Comparison of ENCODE assay signal across 2 cellular contexts in the genomic region with DNA sequence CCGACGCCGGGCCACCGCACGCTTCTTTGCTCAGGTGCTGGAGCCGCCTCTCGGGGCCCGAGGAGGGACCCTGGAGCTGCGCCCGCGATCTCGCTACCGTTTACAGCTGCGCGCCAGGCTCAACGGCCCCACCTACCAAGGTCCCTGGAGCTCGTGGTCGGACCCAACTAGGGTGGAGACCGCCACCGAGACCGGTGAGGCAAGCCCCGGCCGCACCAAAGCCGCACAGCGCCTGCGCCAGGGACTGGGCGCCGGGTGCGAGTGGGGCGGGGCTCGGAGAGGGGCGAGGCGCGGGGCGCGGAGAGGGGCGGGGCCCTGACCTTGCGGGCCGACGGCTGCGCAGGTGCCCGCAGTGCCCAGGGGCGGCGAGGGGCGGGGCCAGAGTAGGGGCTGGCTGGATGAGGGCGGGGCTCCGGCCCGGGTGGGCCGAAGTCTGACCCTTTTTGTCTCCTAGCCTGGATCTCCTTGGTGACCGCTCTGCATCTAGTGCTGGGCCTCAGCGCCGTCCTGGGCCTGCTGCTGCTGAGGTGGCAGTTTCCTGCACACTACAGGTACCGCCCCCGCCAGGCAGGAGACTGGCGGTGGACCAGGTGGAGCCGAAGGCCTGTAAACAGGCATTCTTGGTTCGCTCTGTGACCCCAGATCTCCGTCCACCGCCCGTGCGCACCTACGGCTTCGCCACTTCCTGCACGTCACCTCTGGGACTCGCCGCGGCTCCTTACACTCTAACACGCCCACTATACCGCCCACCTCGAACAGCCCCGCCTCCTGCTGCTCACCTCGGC.
TF ChIP-seq lines count a peak whose summit lies in the region.

No MANE protein-coding gene starts in this region.

TF ChIP-seq in A549, 52 proteins besides CTCF, POLR2A, EP300 and RAD21 (continued from another document and continues in another):
- no peak for TF ChIP-seq ESRRA (IDR thresholded peaks at IDR 0.05; ENCODE audit: borderline replicate concordance, low read length)
- no peak for TF ChIP-seq JUNB (IDR thresholded peaks at IDR 0.05)
- no peak for TF ChIP-seq FOSL2 (IDR thresholded peaks at IDR 0.05)
- no peak for TF ChIP-seq FOSL2 (CRISPR knock-in tag; IDR thresholded peaks at IDR 0.05)
- TF ChIP-seq ZSCAN20 (CRISPR knock-in tag; IDR thresholded peaks at IDR 0.05): no peak
- no peak for TF ChIP-seq RNF2 (IDR thresholded peaks at IDR 0.05; ENCODE audit: borderline replicate concordance, low read depth)
- no peak for TF ChIP-seq POLR2AphosphoS2 (conservative IDR thresholded peaks at IDR 0.05; ENCODE audit: low read length)
- no peak for TF ChIP-seq CHD2 (IDR thresholded peaks at IDR 0.05; ENCODE audit: low read length, partially characterized antibody)
- no peak for TF ChIP-seq CEBPB (IDR thresholded peaks at IDR 0.05)
- TF ChIP-seq, protein P1, sequence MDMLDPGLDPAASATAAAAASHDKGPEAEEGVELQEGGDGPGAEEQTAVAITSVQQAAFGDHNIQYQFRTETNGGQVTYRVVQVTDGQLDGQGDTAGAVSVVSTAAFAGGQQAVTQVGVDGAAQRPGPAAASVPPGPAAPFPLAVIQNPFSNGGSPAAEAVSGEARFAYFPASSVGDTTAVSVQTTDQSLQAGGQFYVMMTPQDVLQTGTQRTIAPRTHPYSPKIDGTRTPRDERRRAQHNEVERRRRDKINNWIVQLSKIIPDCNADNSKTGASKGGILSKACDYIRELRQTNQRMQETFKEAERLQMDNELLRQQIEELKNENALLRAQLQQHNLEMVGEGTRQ (IDR thresholded peaks at IDR 0.05): no peak
- no peak for TF ChIP-seq ZNF302 (CRISPR knock-in tag; IDR thresholded peaks at IDR 0.05)
- TF ChIP-seq HOXB13 (CRISPR knock-in tag; IDR thresholded peaks at IDR 0.05; ENCODE audit: low read depth): no peak
- 0 out of 2 replicates have a peak, but pooled peaks have one; percentile 27 for TF ChIP-seq RFX5 (IDR thresholded peaks at IDR 0.05)
- TF ChIP-seq, protein P2, sequence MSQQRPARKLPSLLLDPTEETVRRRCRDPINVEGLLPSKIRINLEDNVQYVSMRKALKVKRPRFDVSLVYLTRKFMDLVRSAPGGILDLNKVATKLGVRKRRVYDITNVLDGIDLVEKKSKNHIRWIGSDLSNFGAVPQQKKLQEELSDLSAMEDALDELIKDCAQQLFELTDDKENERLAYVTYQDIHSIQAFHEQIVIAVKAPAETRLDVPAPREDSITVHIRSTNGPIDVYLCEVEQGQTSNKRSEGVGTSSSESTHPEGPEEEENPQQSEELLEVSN (IDR thresholded peaks at IDR 0.05; ENCODE audit: borderline replicate concordance, low read depth): peak; percentile 82
- TF ChIP-seq CBX2 (IDR thresholded peaks at IDR 0.05; ENCODE audit: borderline replicate concordance, low read depth): no peak
- TF ChIP-seq TFCP2L1 (CRISPR knock-in tag; IDR thresholded peaks at IDR 0.05): no peak
- no peak for TF ChIP-seq CBX8 (IDR thresholded peaks at IDR 0.05)
- no peak for TF ChIP-seq RCOR1 (IDR thresholded peaks at IDR 0.05; ENCODE audit: low read depth, low read length)
- no peak for TF ChIP-seq KDM1A (IDR thresholded peaks at IDR 0.05; ENCODE audit: low read depth)
- TF ChIP-seq BHLHE40 (IDR thresholded peaks at IDR 0.05; ENCODE audit: low read depth, low read length): no peak
- TF ChIP-seq SMC3 (IDR thresholded peaks at IDR 0.05): no peak
- TF ChIP-seq MYC (IDR thresholded peaks at IDR 0.05; ENCODE audit: borderline replicate concordance, low read length): 0 out of 2 replicates have a peak, but pooled peaks have one; percentile 58
- no peak for TF ChIP-seq NR3C1 (IDR thresholded peaks at IDR 0.05)
- TF ChIP-seq, protein P3, sequence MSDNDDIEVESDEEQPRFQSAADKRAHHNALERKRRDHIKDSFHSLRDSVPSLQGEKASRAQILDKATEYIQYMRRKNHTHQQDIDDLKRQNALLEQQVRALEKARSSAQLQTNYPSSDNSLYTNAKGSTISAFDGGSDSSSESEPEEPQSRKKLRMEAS (IDR thresholded peaks at IDR 0.05): peak; percentile 79
- TF ChIP-seq, protein P4, sequence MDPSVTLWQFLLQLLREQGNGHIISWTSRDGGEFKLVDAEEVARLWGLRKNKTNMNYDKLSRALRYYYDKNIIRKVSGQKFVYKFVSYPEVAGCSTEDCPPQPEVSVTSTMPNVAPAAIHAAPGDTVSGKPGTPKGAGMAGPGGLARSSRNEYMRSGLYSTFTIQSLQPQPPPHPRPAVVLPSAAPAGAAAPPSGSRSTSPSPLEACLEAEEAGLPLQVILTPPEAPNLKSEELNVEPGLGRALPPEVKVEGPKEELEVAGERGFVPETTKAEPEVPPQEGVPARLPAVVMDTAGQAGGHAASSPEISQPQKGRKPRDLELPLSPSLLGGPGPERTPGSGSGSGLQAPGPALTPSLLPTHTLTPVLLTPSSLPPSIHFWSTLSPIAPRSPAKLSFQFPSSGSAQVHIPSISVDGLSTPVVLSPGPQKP (IDR thresholded peaks at IDR 0.05; ENCODE audit: low read depth, low read length): no peak
- TF ChIP-seq, protein P5, sequence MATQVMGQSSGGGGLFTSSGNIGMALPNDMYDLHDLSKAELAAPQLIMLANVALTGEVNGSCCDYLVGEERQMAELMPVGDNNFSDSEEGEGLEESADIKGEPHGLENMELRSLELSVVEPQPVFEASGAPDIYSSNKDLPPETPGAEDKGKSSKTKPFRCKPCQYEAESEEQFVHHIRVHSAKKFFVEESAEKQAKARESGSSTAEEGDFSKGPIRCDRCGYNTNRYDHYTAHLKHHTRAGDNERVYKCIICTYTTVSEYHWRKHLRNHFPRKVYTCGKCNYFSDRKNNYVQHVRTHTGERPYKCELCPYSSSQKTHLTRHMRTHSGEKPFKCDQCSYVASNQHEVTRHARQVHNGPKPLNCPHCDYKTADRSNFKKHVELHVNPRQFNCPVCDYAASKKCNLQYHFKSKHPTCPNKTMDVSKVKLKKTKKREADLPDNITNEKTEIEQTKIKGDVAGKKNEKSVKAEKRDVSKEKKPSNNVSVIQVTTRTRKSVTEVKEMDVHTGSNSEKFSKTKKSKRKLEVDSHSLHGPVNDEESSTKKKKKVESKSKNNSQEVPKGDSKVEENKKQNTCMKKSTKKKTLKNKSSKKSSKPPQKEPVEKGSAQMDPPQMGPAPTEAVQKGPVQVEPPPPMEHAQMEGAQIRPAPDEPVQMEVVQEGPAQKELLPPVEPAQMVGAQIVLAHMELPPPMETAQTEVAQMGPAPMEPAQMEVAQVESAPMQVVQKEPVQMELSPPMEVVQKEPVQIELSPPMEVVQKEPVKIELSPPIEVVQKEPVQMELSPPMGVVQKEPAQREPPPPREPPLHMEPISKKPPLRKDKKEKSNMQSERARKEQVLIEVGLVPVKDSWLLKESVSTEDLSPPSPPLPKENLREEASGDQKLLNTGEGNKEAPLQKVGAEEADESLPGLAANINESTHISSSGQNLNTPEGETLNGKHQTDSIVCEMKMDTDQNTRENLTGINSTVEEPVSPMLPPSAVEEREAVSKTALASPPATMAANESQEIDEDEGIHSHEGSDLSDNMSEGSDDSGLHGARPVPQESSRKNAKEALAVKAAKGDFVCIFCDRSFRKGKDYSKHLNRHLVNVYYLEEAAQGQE (IDR thresholded peaks at IDR 0.05): no peak
- TF ChIP-seq JUN (IDR thresholded peaks at IDR 0.05): peak in 1 of 2 experiments; percentile 75; a peak in 4 of 5 replicates
- TF ChIP-seq NPAS2 (CRISPR knock-in tag; IDR thresholded peaks at IDR 0.05; ENCODE audit: borderline replicate concordance): no peak
- no peak for TF ChIP-seq TP53 (CRISPR knock-in tag; IDR thresholded peaks at IDR 0.05)
- TF ChIP-seq MAFK (IDR thresholded peaks at IDR 0.05; ENCODE audit: partially characterized antibody): peak; percentile 74
- no peak for TF ChIP-seq KDM5A (IDR thresholded peaks at IDR 0.05)
- no peak for TF ChIP-seq FOXS1 (CRISPR knock-in tag; IDR thresholded peaks at IDR 0.05)

TF ChIP-seq in WTC11, 78 proteins besides CTCF, POLR2A, EP300 and RAD21 (continued from another document and continues in another):
- TF ChIP-seq, protein P6, sequence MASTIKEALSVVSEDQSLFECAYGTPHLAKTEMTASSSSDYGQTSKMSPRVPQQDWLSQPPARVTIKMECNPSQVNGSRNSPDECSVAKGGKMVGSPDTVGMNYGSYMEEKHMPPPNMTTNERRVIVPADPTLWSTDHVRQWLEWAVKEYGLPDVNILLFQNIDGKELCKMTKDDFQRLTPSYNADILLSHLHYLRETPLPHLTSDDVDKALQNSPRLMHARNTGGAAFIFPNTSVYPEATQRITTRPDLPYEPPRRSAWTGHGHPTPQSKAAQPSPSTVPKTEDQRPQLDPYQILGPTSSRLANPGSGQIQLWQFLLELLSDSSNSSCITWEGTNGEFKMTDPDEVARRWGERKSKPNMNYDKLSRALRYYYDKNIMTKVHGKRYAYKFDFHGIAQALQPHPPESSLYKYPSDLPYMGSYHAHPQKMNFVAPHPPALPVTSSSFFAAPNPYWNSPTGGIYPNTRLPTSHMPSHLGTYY (CRISPR knock-in tag; IDR thresholded peaks at IDR 0.05): 0 out of 2 replicates have a peak, but pooled peaks have one; percentile 53
- TF ChIP-seq, protein P7, sequence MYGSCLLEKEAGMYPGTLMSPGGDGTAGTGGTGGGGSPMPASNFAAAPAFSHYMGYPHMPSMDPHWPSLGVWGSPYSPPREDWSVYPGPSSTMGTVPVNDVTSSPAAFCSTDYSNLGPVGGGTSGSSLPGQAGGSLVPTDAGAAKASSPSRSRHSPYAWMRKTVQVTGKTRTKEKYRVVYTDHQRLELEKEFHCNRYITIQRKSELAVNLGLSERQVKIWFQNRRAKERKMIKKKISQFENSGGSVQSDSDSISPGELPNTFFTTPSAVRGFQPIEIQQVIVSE (CRISPR knock-in tag; IDR thresholded peaks at IDR 0.05; ENCODE audit: borderline replicate concordance): no peak
- TF ChIP-seq, protein P8, sequence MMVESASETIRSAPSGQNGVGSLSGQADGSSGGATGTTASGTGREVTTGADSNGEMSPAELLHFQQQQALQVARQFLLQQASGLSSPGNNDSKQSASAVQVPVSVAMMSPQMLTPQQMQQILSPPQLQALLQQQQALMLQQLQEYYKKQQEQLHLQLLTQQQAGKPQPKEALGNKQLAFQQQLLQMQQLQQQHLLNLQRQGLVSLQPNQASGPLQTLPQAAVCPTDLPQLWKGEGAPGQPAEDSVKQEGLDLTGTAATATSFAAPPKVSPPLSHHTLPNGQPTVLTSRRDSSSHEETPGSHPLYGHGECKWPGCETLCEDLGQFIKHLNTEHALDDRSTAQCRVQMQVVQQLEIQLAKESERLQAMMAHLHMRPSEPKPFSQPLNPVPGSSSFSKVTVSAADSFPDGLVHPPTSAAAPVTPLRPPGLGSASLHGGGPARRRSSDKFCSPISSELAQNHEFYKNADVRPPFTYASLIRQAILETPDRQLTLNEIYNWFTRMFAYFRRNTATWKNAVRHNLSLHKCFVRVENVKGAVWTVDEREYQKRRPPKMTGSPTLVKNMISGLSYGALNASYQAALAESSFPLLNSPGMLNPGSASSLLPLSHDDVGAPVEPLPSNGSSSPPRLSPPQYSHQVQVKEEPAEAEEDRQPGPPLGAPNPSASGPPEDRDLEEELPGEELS (CRISPR knock-in tag; IDR thresholded peaks at IDR 0.05): no peak; the same call in 1 of the 2 replicates
- TF ChIP-seq, protein P9, sequence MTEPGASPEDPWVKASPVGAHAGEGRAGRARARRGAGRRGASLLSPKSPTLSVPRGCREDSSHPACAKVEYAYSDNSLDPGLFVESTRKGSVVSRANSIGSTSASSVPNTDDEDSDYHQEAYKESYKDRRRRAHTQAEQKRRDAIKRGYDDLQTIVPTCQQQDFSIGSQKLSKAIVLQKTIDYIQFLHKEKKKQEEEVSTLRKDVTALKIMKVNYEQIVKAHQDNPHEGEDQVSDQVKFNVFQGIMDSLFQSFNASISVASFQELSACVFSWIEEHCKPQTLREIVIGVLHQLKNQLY (CRISPR knock-in tag; IDR thresholded peaks at IDR 0.05): no peak
- TF ChIP-seq FOXP1 (CRISPR knock-in tag; IDR thresholded peaks at IDR 0.05; ENCODE audit: borderline replicate concordance): peak; percentile 41; the same call in 1 of the 2 replicates
- TF ChIP-seq, protein P10, sequence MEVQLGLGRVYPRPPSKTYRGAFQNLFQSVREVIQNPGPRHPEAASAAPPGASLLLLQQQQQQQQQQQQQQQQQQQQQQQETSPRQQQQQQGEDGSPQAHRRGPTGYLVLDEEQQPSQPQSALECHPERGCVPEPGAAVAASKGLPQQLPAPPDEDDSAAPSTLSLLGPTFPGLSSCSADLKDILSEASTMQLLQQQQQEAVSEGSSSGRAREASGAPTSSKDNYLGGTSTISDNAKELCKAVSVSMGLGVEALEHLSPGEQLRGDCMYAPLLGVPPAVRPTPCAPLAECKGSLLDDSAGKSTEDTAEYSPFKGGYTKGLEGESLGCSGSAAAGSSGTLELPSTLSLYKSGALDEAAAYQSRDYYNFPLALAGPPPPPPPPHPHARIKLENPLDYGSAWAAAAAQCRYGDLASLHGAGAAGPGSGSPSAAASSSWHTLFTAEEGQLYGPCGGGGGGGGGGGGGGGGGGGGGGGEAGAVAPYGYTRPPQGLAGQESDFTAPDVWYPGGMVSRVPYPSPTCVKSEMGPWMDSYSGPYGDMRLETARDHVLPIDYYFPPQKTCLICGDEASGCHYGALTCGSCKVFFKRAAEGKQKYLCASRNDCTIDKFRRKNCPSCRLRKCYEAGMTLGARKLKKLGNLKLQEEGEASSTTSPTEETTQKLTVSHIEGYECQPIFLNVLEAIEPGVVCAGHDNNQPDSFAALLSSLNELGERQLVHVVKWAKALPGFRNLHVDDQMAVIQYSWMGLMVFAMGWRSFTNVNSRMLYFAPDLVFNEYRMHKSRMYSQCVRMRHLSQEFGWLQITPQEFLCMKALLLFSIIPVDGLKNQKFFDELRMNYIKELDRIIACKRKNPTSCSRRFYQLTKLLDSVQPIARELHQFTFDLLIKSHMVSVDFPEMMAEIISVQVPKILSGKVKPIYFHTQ (CRISPR knock-in tag; IDR thresholded peaks at IDR 0.05): no peak
- TF ChIP-seq CREM (CRISPR knock-in tag; IDR thresholded peaks at IDR 0.05): no peak
- TF ChIP-seq TEAD1 (CRISPR knock-in tag; IDR thresholded peaks at IDR 0.05): no peak; the same call in 1 of the 2 replicates
- no peak for TF ChIP-seq NFE2L1 (CRISPR knock-in tag; IDR thresholded peaks at IDR 0.05)
- TF ChIP-seq NR2C2 (CRISPR knock-in tag; IDR thresholded peaks at IDR 0.05): no peak
- TF ChIP-seq, protein P11, sequence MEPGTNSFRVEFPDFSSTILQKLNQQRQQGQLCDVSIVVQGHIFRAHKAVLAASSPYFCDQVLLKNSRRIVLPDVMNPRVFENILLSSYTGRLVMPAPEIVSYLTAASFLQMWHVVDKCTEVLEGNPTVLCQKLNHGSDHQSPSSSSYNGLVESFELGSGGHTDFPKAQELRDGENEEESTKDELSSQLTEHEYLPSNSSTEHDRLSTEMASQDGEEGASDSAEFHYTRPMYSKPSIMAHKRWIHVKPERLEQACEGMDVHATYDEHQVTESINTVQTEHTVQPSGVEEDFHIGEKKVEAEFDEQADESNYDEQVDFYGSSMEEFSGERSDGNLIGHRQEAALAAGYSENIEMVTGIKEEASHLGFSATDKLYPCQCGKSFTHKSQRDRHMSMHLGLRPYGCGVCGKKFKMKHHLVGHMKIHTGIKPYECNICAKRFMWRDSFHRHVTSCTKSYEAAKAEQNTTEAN (CRISPR knock-in tag; IDR thresholded peaks at IDR 0.05): 0 out of 2 replicates have a peak, but pooled peaks have one; percentile 15
- no peak for TF ChIP-seq GABPB1 (CRISPR knock-in tag; IDR thresholded peaks at IDR 0.05)
